10 cellular contexts compared by ENCODE assay signal in the genomic region with DNA sequence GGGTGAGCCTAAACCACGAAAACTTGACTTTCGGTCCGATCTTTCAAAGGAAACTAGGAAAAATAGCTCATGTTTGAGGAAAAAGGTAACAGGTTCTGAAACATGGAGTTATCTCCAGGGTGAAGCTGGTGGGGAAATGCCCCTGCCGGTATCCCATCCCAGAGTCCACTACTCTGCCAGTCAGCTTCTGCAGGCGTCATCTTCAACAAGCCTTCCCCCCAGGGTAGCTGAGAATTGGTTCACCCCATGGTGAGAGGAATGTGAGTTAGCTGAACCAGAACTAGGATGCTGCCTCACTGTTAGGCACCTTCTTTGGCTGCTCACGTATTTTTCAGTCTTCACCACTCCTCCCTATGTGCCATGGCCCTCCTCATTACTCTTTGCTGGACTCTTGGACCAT. TPM values are rescaled to one million over a fixed set of nuclear protein-coding genes. Genes with fewer than 3 reads are reported as not detected.
DNase-seq lines count a peak whose midpoint lies in the region; ATAC-seq and TF ChIP-seq lines count a peak whose summit lies in the region.
"Had no signal": no experiment of that assay in that cellular context is flagged by ENCODE, and none has a peak within 500 bp of the region (broad histone marks: within the 10 kb centered on the region; RNA-seq: fewer than 3 reads in every experiment).

No MANE protein-coding gene starts in this region.

- H3K27ac ChIP-seq in BLaER1 treated with 17β-estradiol and CSF1 and Interleukin-3, amounts not matched to agents 10 nM and 100 nM = no peak overlapping the region
- H3K27ac ChIP-seq in HUES6 (ENCODE audit: low read depth, low read length) (no peak overlapping the region), ascending aorta (no peak overlapping the region), vagina (no peak overlapping the region)

- peaks cover 0 to 13% (median 4%) of the 10 kb centered on the region in 11 experiments; a peak in 7 of 22 replicates for H3K36me3 ChIP-seq in BLaER1 treated with 17β-estradiol and CSF1 and Interleukin-3, amounts not matched to agents 10 nM and 100 nM
- H3K36me3 ChIP-seq in HUES6 (ENCODE audit: control insufficient read depth, insufficient read depth, low read length) (no peaks in the 10 kb centered on the region), ascending aorta (peaks cover 0 to 4% of the 10 kb centered on the region in 2 donors), mucosa of stomach (ENCODE audit: control insufficient read depth, insufficient read depth, low read length) (no peaks in the 10 kb centered on the region), vagina (no peaks in the 10 kb centered on the region)

- DNase-seq in ascending aorta (ENCODE audit: low spot score in 2 of 2) = no peak
- no peak for DNase-seq in foreskin melanocyte
- DNase-seq in vagina (ENCODE audit: extremely low spot score in 2 of 2) = no peak
- DNase-seq in NCI-H146 (lab: John Stamatoyannopoulos, UW) = no peak
- DNase-seq: central memory CD4-positive, alpha-beta T cell; left colon had no signal

- intact Hi-C loops in ascending aorta (cut with DNase I) (loop anchor here (5.0 kb wide), 2 partner anchors 175 to 290 kb away; partner anchors contain the start of genes LRRC32 and WNT11), vagina (cut with DNase I) (no loop called here)

- H3K27me3 ChIP-seq in BLaER1 treated with 17β-estradiol and CSF1 and Interleukin-3, amounts not matched to agents 10 nM and 100 nM = no peaks in the 10 kb centered on the region
- H3K27me3 ChIP-seq in HUES6 (ENCODE audit: control insufficient read depth, insufficient read depth, low read length) = no peaks in the 10 kb centered on the region
- H3K27me3 ChIP-seq in ascending aorta = no peaks in the 10 kb centered on the region
- H3K27me3 ChIP-seq in mucosa of stomach (ENCODE audit: control insufficient read depth, insufficient read depth, low read length) = no peaks in the 10 kb centered on the region
- H3K27me3 ChIP-seq in vagina = no peaks in the 10 kb centered on the region

- no peak for TF ChIP-seq POLR2A in vagina (IDR thresholded peaks at IDR 0.05)

- H3K4me2 ChIP-seq in BLaER1 treated with 17β-estradiol and CSF1 and Interleukin-3, amounts not matched to agents 10 nM and 100 nM = peak overlapping the region; percentile 80 to 98 (median 93)

- peak overlapping the region in 5 of 11 experiments; percentile 29 to 97 (median 96); a peak in 9 of 22 replicates for H3K9ac ChIP-seq in BLaER1 treated with 17β-estradiol and CSF1 and Interleukin-3, amounts not matched to agents 10 nM and 100 nM
- H3K9ac ChIP-seq in HUES6 (ENCODE audit: low read length) (no peak overlapping the region), mucosa of stomach (ENCODE audit: low read length) (no peak overlapping the region)

- H3K4me3 ChIP-seq in BLaER1 treated with 17β-estradiol and CSF1 and Interleukin-3, amounts not matched to agents 10 nM and 100 nM = peak overlapping the region in 8 of 10 experiments; percentile 13 to 97 (median 95); a peak in 11 of 20 replicates
- H3K4me3 ChIP-seq in HUES6 (ENCODE audit: low read depth, low read length) = peak overlapping the region; percentile 81
- H3K4me3 ChIP-seq in ascending aorta = peak overlapping the region; percentile 89 to 98
- peak overlapping the region; percentile 32 for H3K4me3 ChIP-seq in mucosa of stomach (ENCODE audit: low read length)
- H3K4me3 ChIP-seq in vagina = peak overlapping the region in 1 of 2 donors; percentile 74

- no peaks in the 10 kb centered on the region for H3K9me3 ChIP-seq in BLaER1 treated with 17β-estradiol and CSF1 and Interleukin-3, amounts not matched to agents 10 nM and 100 nM (replicated peaks in 1 of 11)
- no peaks in the 10 kb centered on the region for H3K9me3 ChIP-seq in HUES6 (ENCODE audit: control insufficient read depth, insufficient read depth, low read depth, low read length)
- H3K9me3 ChIP-seq in ascending aorta = no peaks in the 10 kb centered on the region
- H3K9me3 ChIP-seq in mucosa of stomach (ENCODE audit: control insufficient read depth, low read length) = no peaks in the 10 kb centered on the region
- no peaks in the 10 kb centered on the region for H3K9me3 ChIP-seq in vagina

- H4K20me1 ChIP-seq in BLaER1 treated with 17β-estradiol and CSF1 and Interleukin-3, amounts not matched to agents 10 nM and 100 nM = peaks cover 18 to 33% (median 28%) of the 10 kb centered on the region in 11 experiments; a peak in 20 of 22 replicates

- no peak for ATAC-seq in HG02571 (IDR thresholded peaks at IDR 0.05; ENCODE audit: unreplicated experiment)
- ATAC-seq: left colon had no signal

- H3K4me1 ChIP-seq in BLaER1 treated with 17β-estradiol and CSF1 and Interleukin-3, amounts not matched to agents 10 nM and 100 nM = peaks cover 31 to 46% (median 36%) of the 10 kb centered on the region in 10 experiments
- H3K4me1 ChIP-seq in HUES6 (ENCODE audit: control insufficient read depth, insufficient read depth, low read length) = peaks cover 19% of the 10 kb centered on the region
- H3K4me1 ChIP-seq in ascending aorta = peaks cover 0 to 21% of the 10 kb centered on the region in 2 donors
- H3K4me1 ChIP-seq in mucosa of stomach (ENCODE audit: control insufficient read depth, insufficient read depth, low read length) = peaks cover 21% of the 10 kb centered on the region
- H3K4me1 ChIP-seq in vagina = peaks cover 35% of the 10 kb centered on the region

- TF ChIP-seq CTCF in ascending aorta (IDR thresholded peaks at IDR 0.05) = no peak
- no peak for TF ChIP-seq CTCF in vagina (IDR thresholded peaks at IDR 0.05)

RNA-seq across cellular contexts. Expression of gene GVQW3, which starts 1.1 kb away (rescaled TPM):
- total RNA-seq in ascending aorta (not detected), vagina (1.2 TPM)

RNA-seq across cellular contexts. Expression of gene THAP12, which starts 1.3 kb away (rescaled TPM):
- 12.7 TPM for total RNA-seq in ascending aorta
- total RNA-seq in vagina = 25.8 TPM
